In genomic region chr19:6714749-6715555, GRCh38 we compare ENCODE assay signal across 26 cellular contexts. TPM values are rescaled to one million over a fixed set of nuclear protein-coding genes. Genes with fewer than 3 reads are reported as not detected.
"Had no signal": no experiment of that assay in that cellular context is flagged by ENCODE, and none has a peak within 500 bp of the region (broad histone marks: within the 10 kb centered on the region; RNA-seq: fewer than 3 reads in every experiment).

No MANE protein-coding gene starts in this region.

- H3K36me3 ChIP-seq: left ventricle myocardium inferior had no signal

- H3K36me3 Mint-ChIP-seq: naive thymus-derived CD4-positive, alpha-beta T cell; stimulated activated naive B cell treated with anti-CD40 and anti-IgM and Interleukin-4, amounts not matched to agents 10 μg/mL and 1 μg/mL and 100 μg/mL, for 72 hours had no signal

- H3K4me1 ChIP-seq: heart right ventricle, left ventricle myocardium inferior, parathyroid adenoma, psoas muscle, testis had no signal

- H3K79me2 ChIP-seq: parathyroid adenoma had no signal

- H3K9ac ChIP-seq: parathyroid adenoma had no signal

- H3K4me3 ChIP-seq: dorsolateral prefrontal cortex, heart right ventricle, left ventricle myocardium inferior, psoas muscle, testis, tibial nerve had no signal

- ATAC-seq: esophagus mucosa; heart right ventricle; naive thymus-derived CD4-positive, alpha-beta T cell; psoas muscle; sciatic nerve; stimulated activated naive B cell treated with anti-CD40 and anti-IgM and Interleukin-4, amounts not matched to agents 10 μg/mL and 1 μg/mL and 100 μg/mL, for 72 hours; stimulated activated naive CD8-positive, alpha-beta T cell treated with anti-CD3 and anti-CD28 coated beads, Interleukin-15, amount 100 ng/mL, for 72 hours had no signal

- H3K9me3 ChIP-seq: heart right ventricle, left ventricle myocardium inferior, psoas muscle, testis, tibial nerve had no signal

- H2AFZ ChIP-seq: parathyroid adenoma had no signal

- DNase-seq: cortex of kidney; dorsolateral prefrontal cortex; effector memory CD4-positive, alpha-beta T cell; heart right ventricle; hypothalamus; left ventricle myocardium inferior; mammary epithelial cell; naive thymus-derived CD4-positive, alpha-beta T cell; nephron progenitor cell; psoas muscle; retina; stimulated activated CD4-positive, alpha-beta T cell treated with anti-CD3 and anti-CD28 coated beads, Interleukin-2, amount 100 ng/mL, for 24 hours; stimulated activated CD4-positive, alpha-beta T cell treated with anti-CD3 and anti-CD28 coated beads, Interleukin-4, amount 100 ng/mL, for 4 hours; stimulated activated naive B cell treated with anti-CD40 and anti-IgM and Interleukin-4, amounts not matched to agents 10 μg/mL and 1 μg/mL and 100 μg/mL, for 72 hours; stimulated activated naive CD8-positive, alpha-beta T cell treated with anti-CD3 and anti-CD28 coated beads, Interleukin-15, amount 100 ng/mL, for 72 hours; testis had no signal

- FAIRE-seq: endometrium, frontal cortex, islet of Langerhans had no signal

- H3K27ac Mint-ChIP-seq: nephron progenitor cell; stimulated activated naive B cell treated with anti-CD40 and anti-IgM and Interleukin-4, amounts not matched to agents 10 μg/mL and 1 μg/mL and 100 μg/mL, for 72 hours; stimulated activated naive CD8-positive, alpha-beta T cell treated with anti-CD3 and anti-CD28 coated beads, Interleukin-15, amount 100 ng/mL, for 72 hours had no signal

- H3K27me3 ChIP-seq: testis had no signal

- H3K27ac ChIP-seq: dorsolateral prefrontal cortex, heart right ventricle, left ventricle myocardium inferior, parathyroid adenoma, psoas muscle, testis, tibial nerve had no signal

- H3K4me3 Mint-ChIP-seq: naive thymus-derived CD4-positive, alpha-beta T cell; nephron progenitor cell; stimulated activated naive B cell treated with anti-CD40 and anti-IgM and Interleukin-4, amounts not matched to agents 10 μg/mL and 1 μg/mL and 100 μg/mL, for 72 hours; stimulated activated naive CD8-positive, alpha-beta T cell treated with anti-CD3 and anti-CD28 coated beads, Interleukin-15, amount 100 ng/mL, for 72 hours had no signal

RNA-seq across cellular contexts. Expression of gene C3, which starts 5.5 kb away (rescaled TPM):
- polyA plus RNA-seq: naive thymus-derived CD4-positive, alpha-beta T cell had no signal

RNA-seq across cellular contexts. Expression of gene TNFSF14, which starts 45.0 kb away (rescaled TPM):
- total RNA-seq: fibroblast of lung, frontal cortex, glomerular endothelial cell, skeletal muscle tissue had no signal
- polyA plus RNA-seq: fibroblast of lung, mammary epithelial cell had no signal

RNA-seq across cellular contexts. Expression of gene SH2D3A, which starts 52.3 kb away (rescaled TPM):
- total RNA-seq: fibroblast of lung, skeletal muscle tissue had no signal
- polyA plus RNA-seq: fibroblast of lung had no signal
